16 cellular contexts compared by ENCODE assay signal in the genomic region with DNA sequence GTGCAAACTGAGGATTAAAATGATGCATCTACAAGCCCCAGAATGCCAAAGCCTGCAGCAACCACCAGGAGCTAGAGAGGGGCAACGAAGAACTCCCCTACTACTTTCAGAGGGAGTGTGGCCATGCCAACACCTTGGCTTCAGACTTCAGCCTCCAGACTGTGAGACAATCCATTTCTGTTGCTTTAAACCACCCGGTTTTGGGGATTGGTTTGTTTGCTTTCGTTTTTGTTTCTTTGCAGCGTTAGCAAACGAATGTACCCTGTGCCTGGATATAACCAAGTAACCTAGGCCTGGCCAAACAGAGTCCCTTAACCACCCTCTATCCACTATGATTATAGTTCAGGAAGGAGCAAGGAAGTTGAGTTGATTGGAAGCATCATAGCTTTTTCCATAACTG.
A peak's percentile ranks its signal among the peaks of the same experiment; 100 is the strongest.
DNase-seq lines count a peak whose midpoint lies in the region; ATAC-seq and TF ChIP-seq lines count a peak whose summit lies in the region.
"Had no signal": no experiment of that assay in that cellular context is flagged by ENCODE, and none has a peak within 500 bp of the region (broad histone marks: within the 10 kb centered on the region; RNA-seq: fewer than 3 reads in every experiment).

No MANE protein-coding gene starts in this region.

- no peaks in the 10 kb centered on the region for H3K36me3 Mint-ChIP-seq in GM23338 (ENCODE audit: low read depth)
- no peaks in the 10 kb centered on the region for H3K36me3 Mint-ChIP-seq in activated CD8-positive, alpha-beta memory T cell treated with anti-CD3 and anti-CD28 coated beads, Interleukin-2, amount 10 ng/mL, durations not matched to agents 7 days and 5 days
- H3K36me3 Mint-ChIP-seq: CD4-positive, CD25-positive, alpha-beta regulatory T cell; immature natural killer cell had no signal

- no peaks in the 10 kb centered on the region for H3K9me2 ChIP-seq in GM23338 (ENCODE audit: insufficient read depth)

- 67% methylated on average over 5 of the region's 5 CpGs for WGBS in upper lobe of left lung, 2 donors

- H3K27me3 ChIP-seq in ACC112 (ENCODE audit: insufficient read depth, low read length): peaks cover 13% of the 10 kb centered on the region
- H3K27me3 ChIP-seq in GM23338 (ENCODE audit: insufficient read depth): no peaks in the 10 kb centered on the region
- no peaks in the 10 kb centered on the region for H3K27me3 ChIP-seq in upper lobe of left lung
- H3K27me3 ChIP-seq: neutrophil had no signal

- no peak overlapping the region for H3K4me3 Mint-ChIP-seq in GM23338
- H3K4me3 Mint-ChIP-seq in activated CD8-positive, alpha-beta memory T cell treated with anti-CD3 and anti-CD28 coated beads, Interleukin-2, amount 10 ng/mL, durations not matched to agents 7 days and 5 days: no peak overlapping the region
- H3K4me3 Mint-ChIP-seq: CD4-positive, CD25-positive, alpha-beta regulatory T cell; immature natural killer cell had no signal

- DNase-seq in GM23338 (ENCODE audit: low spot score) (no peak), mucosa of descending colon (no peak), posterior cingulate gyrus (no peak), upper lobe of left lung (no peak), NCI-H510A treated with DMSO at 0.1 percent for 48 hours (lab: John Stamatoyannopoulos, UW) (no peak)
- DNase-seq in activated CD8-positive, alpha-beta memory T cell treated with anti-CD3 and anti-CD28 coated beads, Interleukin-2, amount 10 ng/mL, durations not matched to agents 7 days and 5 days: no peak
- DNase-seq: activated CD4-positive, CD25-positive, alpha-beta regulatory T cell; activated gamma-delta T cell treated with Interleukin-2 at 50 U/mL for 16 hours; amniotic stem cell; CD4-positive, CD25-positive, alpha-beta regulatory T cell; immature natural killer cell; KBM-7; T1000 had no signal

- no peak overlapping the region for H3K27ac Mint-ChIP-seq in GM23338
- peak overlapping the region; percentile 22 for H3K27ac Mint-ChIP-seq in activated CD8-positive, alpha-beta memory T cell treated with anti-CD3 and anti-CD28 coated beads, Interleukin-2, amount 10 ng/mL, durations not matched to agents 7 days and 5 days
- H3K27ac Mint-ChIP-seq: immature natural killer cell had no signal

- CTCF ChIA-PET in activated CD8-positive, alpha-beta memory T cell treated with anti-CD3 and anti-CD28 coated beads, Interleukin-2, amount 10 ng/mL, durations not matched to agents 7 days and 5 days (lab: Charles Lee): interaction anchor here (0.7 to 2.1 kb wide), 6 partner anchors 10 to 367 kb away, joined by 3 to 5 read pairs (median 3); no protein-coding TSS in a partner anchor

- H3K27ac ChIP-seq in ACC112 (ENCODE audit: low read depth, low read length) (no peak overlapping the region), GM23338 (ENCODE audit: low read depth) (no peak overlapping the region), upper lobe of left lung (no peak overlapping the region)
- H3K27ac ChIP-seq: neutrophil had no signal

- no peaks in the 10 kb centered on the region for H4K20me1 ChIP-seq in GM23338 (replicated peaks; ENCODE audit: insufficient read depth)

- H3K4me1 Mint-ChIP-seq in GM23338: peaks cover 10% of the 10 kb centered on the region; the same call in 2 of the 3 replicates
- peaks cover 33% of the 10 kb centered on the region for H3K4me1 Mint-ChIP-seq in activated CD8-positive, alpha-beta memory T cell treated with anti-CD3 and anti-CD28 coated beads, Interleukin-2, amount 10 ng/mL, durations not matched to agents 7 days and 5 days
- H3K4me1 Mint-ChIP-seq: immature natural killer cell had no signal

- TF ChIP-seq POLR2A in upper lobe of left lung (IDR thresholded peaks at IDR 0.05): no peak

- peak overlapping the region; percentile 84 for H2AFZ ChIP-seq in ACC112 (ENCODE audit: low read length, unreplicated experiment)
- peak overlapping the region; percentile 23; the same call in 1 of the 2 replicates for H2AFZ ChIP-seq in GM23338

- no peaks in the 10 kb centered on the region for H3K36me3 ChIP-seq in ACC112 (ENCODE audit: insufficient read depth, low read length)
- H3K36me3 ChIP-seq in GM23338 (ENCODE audit: insufficient read depth): no peaks in the 10 kb centered on the region
- no peaks in the 10 kb centered on the region for H3K36me3 ChIP-seq in mucosa of descending colon (ENCODE audit: low read depth)
- no peaks in the 10 kb centered on the region for H3K36me3 ChIP-seq in upper lobe of left lung
- H3K36me3 ChIP-seq: neutrophil had no signal

- no peak for TF ChIP-seq CTCF in GM23338 (conservative IDR thresholded peaks at IDR 0.05; ENCODE audit: low read depth in 2 of 2)
- TF ChIP-seq CTCF in mucosa of descending colon (IDR thresholded peaks at IDR 0.05): no peak
- no peak for TF ChIP-seq CTCF in upper lobe of left lung (IDR thresholded peaks at IDR 0.05)

- TF ChIP-seq EP300 in upper lobe of left lung (IDR thresholded peaks at IDR 0.05): no peak

- peak overlapping the region; percentile 69 for H3K4me3 ChIP-seq in ACC112 (ENCODE audit: low read depth, low read length)
- H3K4me3 ChIP-seq in GM23338: no peak overlapping the region
- no peak overlapping the region for H3K4me3 ChIP-seq in mucosa of descending colon
- no peak overlapping the region for H3K4me3 ChIP-seq in upper lobe of left lung

- H3K79me2 ChIP-seq in ACC112 (ENCODE audit: control insufficient read depth, insufficient read depth, low read length, unreplicated experiment): no peaks in the 10 kb centered on the region
- no peaks in the 10 kb centered on the region for H3K79me2 ChIP-seq in GM23338 (replicated peaks; ENCODE audit: insufficient read depth)

- H3K4me1 ChIP-seq in ACC112 (ENCODE audit: control insufficient read depth, insufficient read depth, low read length, unreplicated experiment) (peaks cover 20% of the 10 kb centered on the region), GM23338 (ENCODE audit: insufficient read depth) (0 out of 2 replicates have a peak, but pooled peaks cover 4% of the 10 kb centered on the region), mucosa of descending colon (ENCODE audit: low read depth) (no peaks in the 10 kb centered on the region), upper lobe of left lung (peaks cover 0 to 6% (median 2%) of the 10 kb centered on the region in 4 donors)

- ATAC-seq in GM23338 (no peak), mucosa of descending colon (peak; percentile 31), upper lobe of left lung (ENCODE audit: low FRiP score in 2 of 2) (no peak)
- ATAC-seq in activated CD8-positive, alpha-beta memory T cell treated with anti-CD3 and anti-CD28 coated beads, Interleukin-2, amount 10 ng/mL, durations not matched to agents 7 days and 5 days: peak; percentile 24
- ATAC-seq in activated CD4-positive, CD25-positive, alpha-beta regulatory T cell treated with anti-CD3 and anti-CD28 coated beads, Interleukin-2, amount 50 U/mL, for 24 hours: no peak

- H3K27me3 Mint-ChIP-seq in GM23338 (ENCODE audit: insufficient read depth, low read depth, poor library complexity): peaks cover 5% of the 10 kb centered on the region
- H3K27me3 Mint-ChIP-seq in activated CD8-positive, alpha-beta memory T cell treated with anti-CD3 and anti-CD28 coated beads, Interleukin-2, amount 10 ng/mL, durations not matched to agents 7 days and 5 days: peaks cover 15% of the 10 kb centered on the region

- H3K9me3 Mint-ChIP-seq in GM23338: no peaks in the 10 kb centered on the region
- H3K9me3 Mint-ChIP-seq in activated CD8-positive, alpha-beta memory T cell treated with anti-CD3 and anti-CD28 coated beads, Interleukin-2, amount 10 ng/mL, durations not matched to agents 7 days and 5 days (ENCODE audit: low read depth): no peaks in the 10 kb centered on the region
- H3K9me3 Mint-ChIP-seq: immature natural killer cell had no signal

- no peaks in the 10 kb centered on the region for H3K9me3 ChIP-seq in mucosa of descending colon
- H3K9me3 ChIP-seq in upper lobe of left lung: no peaks in the 10 kb centered on the region
- H3K9me3 ChIP-seq: neutrophil had no signal

- intact Hi-C loops in mucosa of descending colon (cut with DNase I, micrococcal nuclease): no loop called here
- intact Hi-C loops in posterior cingulate gyrus (cut with DNase I): loop anchor here (10.0 kb wide), 1 partner anchor 521 kb away; no protein-coding TSS in a partner anchor

- no peak overlapping the region for H3K4me2 ChIP-seq in GM23338

- no peaks in the 10 kb centered on the region for H3F3A ChIP-seq in GM23338 (replicated peaks; ENCODE audit: low read depth)

TF ChIP-seq in GM23338, 12 proteins besides CTCF, POLR2A, EP300 and RAD21 (continues in another document):
- TF ChIP-seq STAT1 (IDR thresholded peaks at IDR 0.05; ENCODE audit: unreplicated experiment) (no peak), NANOG (IDR thresholded peaks at IDR 0.05; ENCODE audit: borderline replicate concordance) (no peak), EZH2 (IDR thresholded peaks at IDR 0.05; ENCODE audit: low read depth, unreplicated experiment) (no peak), EZH2phosphoT487 (IDR thresholded peaks at IDR 0.05; ENCODE audit: unreplicated experiment) (no peak), POLR2AphosphoS5 (IDR thresholded peaks at IDR 0.05; ENCODE audit: low read depth) (no peak), ZNF114 (CRISPR knock-in tag; IDR thresholded peaks at IDR 0.05) (no peak), CREB1 (CRISPR knock-in tag; IDR thresholded peaks at IDR 0.05; ENCODE audit: low read depth) (no peak), ZNF331 (CRISPR knock-in tag; IDR thresholded peaks at IDR 0.05; ENCODE audit: low read depth) (no peak)
- TF ChIP-seq, protein P1, sequence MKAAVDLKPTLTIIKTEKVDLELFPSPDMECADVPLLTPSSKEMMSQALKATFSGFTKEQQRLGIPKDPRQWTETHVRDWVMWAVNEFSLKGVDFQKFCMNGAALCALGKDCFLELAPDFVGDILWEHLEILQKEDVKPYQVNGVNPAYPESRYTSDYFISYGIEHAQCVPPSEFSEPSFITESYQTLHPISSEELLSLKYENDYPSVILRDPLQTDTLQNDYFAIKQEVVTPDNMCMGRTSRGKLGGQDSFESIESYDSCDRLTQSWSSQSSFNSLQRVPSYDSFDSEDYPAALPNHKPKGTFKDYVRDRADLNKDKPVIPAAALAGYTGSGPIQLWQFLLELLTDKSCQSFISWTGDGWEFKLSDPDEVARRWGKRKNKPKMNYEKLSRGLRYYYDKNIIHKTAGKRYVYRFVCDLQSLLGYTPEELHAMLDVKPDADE (IDR thresholded peaks at IDR 0.05): no peak

Comparison
In these comparisons a context has a peak if more than half of its experiments do, and no peak if none do; other contexts are left out.
1. ATAC-seq: peak in activated CD8-positive, alpha-beta memory T cell treated with anti-CD3 and anti-CD28 coated beads, Interleukin-2, amount 10 ng/mL, durations not matched to agents 7 days and 5 days (single experiment) and mucosa of descending colon (single experiment); none in GM23338 (single experiment), upper lobe of left lung (0 of 2) and activated CD4-positive, CD25-positive, alpha-beta regulatory T cell treated with anti-CD3 and anti-CD28 coated beads, Interleukin-2, amount 50 U/mL, for 24 hours (0 of 2).